8 cellular contexts compared by ENCODE assay signal in genomic region chr6:89081129-89081422, GRCh38. TPM values are rescaled to one million over a fixed set of nuclear protein-coding genes. Genes with fewer than 3 reads are reported as not detected.
DNase-seq lines count a peak whose midpoint lies in the region; ATAC-seq and TF ChIP-seq lines count a peak whose summit lies in the region.

No MANE protein-coding gene starts in this region.

- peaks cover 28% of the 10 kb centered on the region for H3K79me2 ChIP-seq in OCI-LY1 (ENCODE audit: insufficient read depth, low read length)

- peaks cover 33% of the 10 kb centered on the region for H3K36me3 ChIP-seq in CD4-positive, CD25-positive, alpha-beta regulatory T cell (ENCODE audit: control insufficient read depth, insufficient read depth, low read length)
- peaks cover 42% of the 10 kb centered on the region for H3K36me3 ChIP-seq in OCI-LY1 (ENCODE audit: insufficient read depth, low read length)
- peaks cover 35% of the 10 kb centered on the region for H3K36me3 ChIP-seq in effector memory CD4-positive, alpha-beta T cell (ENCODE audit: control insufficient read depth, insufficient read depth, low read length)

- H3K4me1 Mint-ChIP-seq in CD4-positive, CD25-positive, alpha-beta regulatory T cell, result peaks cover 22 to 49% (median 31%) of the 10 kb centered on the region in 4 donors
- H3K4me1 Mint-ChIP-seq in nephron, result peaks cover 23% of the 10 kb centered on the region

- H3K27me3 Mint-ChIP-seq in CD4-positive, CD25-positive, alpha-beta regulatory T cell, result peaks cover 18% of the 10 kb centered on the region
- peaks cover 3% of the 10 kb centered on the region for H3K27me3 Mint-ChIP-seq in nephron (ENCODE audit: low read depth)

- peaks cover 4% of the 10 kb centered on the region; the same call in 1 of the 2 replicates for H4K20me1 ChIP-seq in OCI-LY1 (ENCODE audit: insufficient read depth, low read length)

- no peak for DNase-seq in CD4-positive, CD25-positive, alpha-beta regulatory T cell
- DNase-seq in effector memory CD4-positive, alpha-beta T cell, result no peak
- DNase-seq in HuH-7 (ENCODE audit: low spot score), result no peak

- H3K9me3 Mint-ChIP-seq in CD4-positive, CD25-positive, alpha-beta regulatory T cell, result no peaks in the 10 kb centered on the region
- no peaks in the 10 kb centered on the region for H3K9me3 Mint-ChIP-seq in nephron

- H3K4me3 Mint-ChIP-seq in CD4-positive, CD25-positive, alpha-beta regulatory T cell, result peak overlapping the region; percentile 93 to 100 (median 97)
- H3K4me3 Mint-ChIP-seq in nephron, result peak overlapping the region; percentile 97 to 98 (median 98)

- no peaks in the 10 kb centered on the region for H3K27me3 ChIP-seq in CD4-positive, CD25-positive, alpha-beta regulatory T cell (ENCODE audit: control insufficient read depth, insufficient read depth, low read length)
- H3K27me3 ChIP-seq in OCI-LY1 (ENCODE audit: insufficient read depth, low read length), result no peaks in the 10 kb centered on the region; the same call in 1 of the 2 replicates
- H3K27me3 ChIP-seq in effector memory CD4-positive, alpha-beta T cell (replicated peaks; ENCODE audit: control insufficient read depth, insufficient read depth, low read length, poor library complexity, severe bottlenecking), result no peaks in the 10 kb centered on the region

- H3K9ac ChIP-seq in OCI-LY1 (ENCODE audit: low read length), result peak overlapping the region; percentile 99

- peak overlapping the region; percentile 63 for H3K4me2 ChIP-seq in OCI-LY1 (ENCODE audit: low read length)

- no peaks in the 10 kb centered on the region for H3K9me3 ChIP-seq in CD4-positive, CD25-positive, alpha-beta regulatory T cell (ENCODE audit: control insufficient read depth in 2 of 2, low read length in 2 of 2)
- H3K9me3 ChIP-seq in OCI-LY1 (ENCODE audit: low read length), result no peaks in the 10 kb centered on the region
- no peaks in the 10 kb centered on the region for H3K9me3 ChIP-seq in effector memory CD4-positive, alpha-beta T cell (ENCODE audit: control insufficient read depth, low read length)

- H3K36me3 Mint-ChIP-seq in CD4-positive, CD25-positive, alpha-beta regulatory T cell, result peaks cover 36% of the 10 kb centered on the region
- peaks cover 36% of the 10 kb centered on the region for H3K36me3 Mint-ChIP-seq in nephron (ENCODE audit: low read depth)

- H3K27ac Mint-ChIP-seq in CD4-positive, CD25-positive, alpha-beta regulatory T cell, result peak overlapping the region; percentile 95 to 98 (median 98)
- H3K27ac Mint-ChIP-seq in nephron, result peak overlapping the region; percentile 94 to 99 (median 96)

- H3F3A ChIP-seq in OCI-LY1 (ENCODE audit: insufficient read depth, low read length), result no peaks in the 10 kb centered on the region

- TF ChIP-seq CTCF in OCI-LY1 (IDR thresholded peaks at IDR 0.05; ENCODE audit: low read length) (no peak), nephron (IDR thresholded peaks at IDR 0.05; ENCODE audit: unreplicated experiment in 3 of 3) (no peak)

- no peak for ATAC-seq in CD4-positive, CD25-positive, alpha-beta regulatory T cell (ENCODE audit: low read depth in 2 of 2)
- ATAC-seq in GM21786 (IDR thresholded peaks at IDR 0.05; ENCODE audit: unreplicated experiment) (peak; percentile 1), HG02981 (IDR thresholded peaks at IDR 0.05; ENCODE audit: unreplicated experiment) (no peak), HG02763 (IDR thresholded peaks at IDR 0.05; ENCODE audit: unreplicated experiment) (no peak)

- no peaks in the 10 kb centered on the region for H3K9me2 ChIP-seq in OCI-LY1 (ENCODE audit: low read depth, low read length)

- H3K27ac ChIP-seq in CD4-positive, CD25-positive, alpha-beta regulatory T cell (ENCODE audit: insufficient read depth, low read length, poor library complexity, severe bottlenecking), result peak overlapping the region; percentile 100
- peak overlapping the region; percentile 91 for H3K27ac ChIP-seq in OCI-LY1 (ENCODE audit: low read depth, low read length, poor library complexity, severe bottlenecking)
- H3K27ac ChIP-seq in effector memory CD4-positive, alpha-beta T cell (ENCODE audit: insufficient read depth, low read length, poor library complexity, severe bottlenecking), result peak overlapping the region; percentile 100

- H3K4me3 ChIP-seq in CD4-positive, CD25-positive, alpha-beta regulatory T cell (ENCODE audit: low read depth, low read length), result peak overlapping the region; percentile 82
- H3K4me3 ChIP-seq in OCI-LY1 (ENCODE audit: low read depth, low read length, poor library complexity, severe bottlenecking), result peak overlapping the region; percentile 86
- H3K4me3 ChIP-seq in effector memory CD4-positive, alpha-beta T cell (ENCODE audit: insufficient read depth, low read depth, low read length, poor library complexity, severe bottlenecking), result peak overlapping the region; percentile 97

- H2AFZ ChIP-seq in OCI-LY1 (ENCODE audit: low read length), result no peak overlapping the region

- H3K4me1 ChIP-seq in CD4-positive, CD25-positive, alpha-beta regulatory T cell (ENCODE audit: control insufficient read depth, insufficient read depth, low read length, poor library complexity, severe bottlenecking), result peaks cover 29% of the 10 kb centered on the region
- H3K4me1 ChIP-seq in OCI-LY1 (ENCODE audit: insufficient read depth, low read length, severe bottlenecking), result peaks cover 23% of the 10 kb centered on the region
- H3K4me1 ChIP-seq in effector memory CD4-positive, alpha-beta T cell (ENCODE audit: control insufficient read depth, insufficient read depth, low read length, poor library complexity, severe bottlenecking), result peaks cover 3% of the 10 kb centered on the region

RNA-seq across cellular contexts. Expression of gene PNRC1, which starts 0.5 kb away (rescaled TPM):
- 734 TPM for total RNA-seq in CD4-positive, CD25-positive, alpha-beta regulatory T cell
- polyA plus RNA-seq in CD4-positive, CD25-positive, alpha-beta regulatory T cell, result 100 to 1,000 TPM; 357 to 551 (median 483) TPM

RNA-seq across cellular contexts. Expression of gene SRSF12, which starts 36.8 kb away (rescaled TPM):
- total RNA-seq in CD4-positive, CD25-positive, alpha-beta regulatory T cell, result not detected
- polyA plus RNA-seq in CD4-positive, CD25-positive, alpha-beta regulatory T cell, result under 1 TPM in 3 of 4 donors, not detected in 1; 0.06 to 0.28 (median 0.20) TPM
